1 cellular context compared by ENCODE assay signal in genomic region chr11:93720522-93720921, GRCh38.
TF ChIP-seq lines count a peak whose summit lies in the region.

No MANE protein-coding gene starts in this region.

TF ChIP-seq in HEK293T, 16 proteins besides CTCF, POLR2A, EP300 and RAD21:
- TF ChIP-seq ELF4 (IDR thresholded peaks at IDR 0.05) (no peak), SP1 (IDR thresholded peaks at IDR 0.05) (no peak), L3MBTL2 (conservative IDR thresholded peaks at IDR 0.05) (no peak), FOXK2 (IDR thresholded peaks at IDR 0.05) (no peak), HDGF (IDR thresholded peaks at IDR 0.05; ENCODE audit: borderline replicate concordance) (no peak), ARNT (IDR thresholded peaks at IDR 0.05) (no peak), LEF1 (IDR thresholded peaks at IDR 0.05; ENCODE audit: borderline replicate concordance) (no peak), TARDBP (IDR thresholded peaks at IDR 0.05) (no peak), FOXA1 (IDR thresholded peaks at IDR 0.05) (no peak), ZNF384 (IDR thresholded peaks at IDR 0.05) (no peak), CTBP1 (IDR thresholded peaks at IDR 0.05; ENCODE audit: borderline replicate concordance) (no peak), NFRKB (IDR thresholded peaks at IDR 0.05) (no peak)
